In genomic region chr1:192225713-192226112, GRCh38 we compare ENCODE assay signal across 1 cellular context.
TF ChIP-seq lines count a peak whose summit lies in the region.

No MANE protein-coding gene starts in this region.

TF ChIP-seq in GM23338, 12 proteins besides CTCF, POLR2A, EP300 and RAD21 (continued from another document):
- TF ChIP-seq REST (IDR thresholded peaks at IDR 0.05; ENCODE audit: unreplicated experiment), result no peak
- TF ChIP-seq STAT1 (IDR thresholded peaks at IDR 0.05; ENCODE audit: unreplicated experiment), result no peak
